In the genomic region with DNA sequence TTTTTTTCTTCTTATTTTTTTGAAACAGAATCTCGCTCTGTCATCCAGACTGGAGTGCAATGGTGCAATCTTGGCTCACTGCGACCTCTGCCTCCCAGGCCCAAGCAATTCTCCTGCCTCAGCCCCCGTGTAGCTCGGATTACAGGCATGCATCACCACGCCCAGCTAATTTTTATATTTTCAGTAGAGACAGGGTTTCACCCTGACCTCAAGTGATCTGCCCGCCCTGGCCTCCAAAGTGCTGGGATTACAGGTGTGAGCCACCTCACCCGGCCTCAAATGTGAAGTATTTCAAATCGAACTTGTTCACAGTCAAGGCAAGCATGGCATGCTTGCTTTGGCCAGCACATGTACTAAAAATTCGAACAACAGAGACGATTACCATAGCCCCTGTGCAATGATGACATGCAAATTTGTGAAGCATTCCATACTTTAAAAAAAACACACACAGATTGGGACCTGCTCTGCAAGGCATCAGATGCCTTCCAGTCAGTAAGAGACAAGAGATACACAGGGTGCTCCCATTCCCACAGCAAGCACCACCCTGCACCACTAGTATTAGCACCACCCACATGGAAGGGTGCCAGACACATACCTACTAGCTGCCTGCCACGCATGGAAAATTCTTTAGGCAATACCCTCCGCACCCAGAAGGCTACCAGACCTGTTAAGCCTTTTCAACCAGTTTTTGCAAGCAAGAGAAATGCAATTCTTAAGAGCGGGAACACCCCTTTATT, we compare ENCODE assay signal across 8 cellular contexts. TPM values are rescaled to one million over a fixed set of nuclear protein-coding genes. Genes with fewer than 3 reads are reported as not detected.
DNase-seq lines count a peak whose midpoint lies in the region; ATAC-seq, FAIRE-seq and TF ChIP-seq lines count a peak whose summit lies in the region.

No MANE protein-coding gene starts in this region.

- H3K4me1 Mint-ChIP-seq in activated T-cell treated with anti-CD3 and anti-CD28 coated beads, Interleukin-2, amount 50 U/mL, for 24 hours (ENCODE audit: low read depth), result peaks cover 96% of the 10 kb centered on the region

- peaks cover 100% of the 10 kb centered on the region for H3K79me2 ChIP-seq in SK-N-SH (ENCODE audit: insufficient read depth)

- H3K4me1 ChIP-seq in SK-N-SH (ENCODE audit: control insufficient read depth in 1 of 2, insufficient read depth in 2 of 2, low read depth in 1 of 2, low read length in 1 of 2) (peaks cover 34 to 35% of the 10 kb centered on the region in 2 experiments; a peak in 3 of 4 replicates), pancreas (peaks cover 44 to 53% (median 46%) of the 10 kb centered on the region in 3 donors)

- H2AFZ ChIP-seq in SK-N-SH (ENCODE audit: low read depth), result no peak overlapping the region

- H3K36me3 Mint-ChIP-seq in activated T-cell treated with anti-CD3 and anti-CD28 coated beads, Interleukin-2, amount 50 U/mL, for 24 hours (ENCODE audit: low read depth), result peaks cover 33% of the 10 kb centered on the region

- H3K4me3 ChIP-seq in SK-N-SH (ENCODE audit: low read depth in 2 of 2, low read length in 1 of 2) (no peak overlapping the region), pancreas (no peak overlapping the region)

- TF ChIP-seq RAD21 in SK-N-SH (IDR thresholded peaks at IDR 0.05; ENCODE audit: low read length), result no peak

- no peaks in the 10 kb centered on the region for H3K27me3 ChIP-seq in SK-N-SH (ENCODE audit: insufficient read depth)
- no peaks in the 10 kb centered on the region for H3K27me3 ChIP-seq in pancreas

- POLR2A ChIA-PET in SK-N-SH (lab: Yijun Ruan, JAX), result no interaction called here

- H3K9ac ChIP-seq in SK-N-SH, result no peak overlapping the region

- DNase-seq in activated T-cell treated with anti-CD3 and anti-CD28 coated beads, Interleukin-2, amount 50 U/mL, for 24 hours, result no peak
- no peak for DNase-seq in activated T-cell treated with anti-CD3 and anti-CD28 coated beads, Interleukin-2, amount 50 U/mL, for 48 hours
- peak; percentile 60 for DNase-seq in SK-N-SH
- DNase-seq in fibroblast of gingiva (ENCODE audit: low read depth), result peak; percentile 80
- DNase-seq in pancreas, result peak in 3 of 6 donors; percentile 42 to 71 (median 49)
- no peak for DNase-seq in GM19239 (ENCODE audit: insufficient read length, low spot score)
- no peak for DNase-seq in activated CD8-positive, alpha-beta memory T cell treated with anti-CD3 and anti-CD28 coated beads, Interleukin-2, amount 50 U/mL, for 4 hours

- H3F3A ChIP-seq in SK-N-SH (replicated peaks; ENCODE audit: insufficient read depth), result peaks cover 9% of the 10 kb centered on the region

- CTCF ChIA-PET in SK-N-SH (lab: Yijun Ruan, JAX), result no interaction called here

- intact Hi-C loops in pancreas (cut with DNase I), result no loop called here

- no peaks in the 10 kb centered on the region for H3K9me3 Mint-ChIP-seq in activated T-cell treated with anti-CD3 and anti-CD28 coated beads, Interleukin-2, amount 50 U/mL, for 24 hours

- peak; percentile 10 to 69 (median 31) for ATAC-seq in pancreas
- no peak for ATAC-seq in HG02623 (IDR thresholded peaks at IDR 0.05; ENCODE audit: unreplicated experiment)

- no peak for TF ChIP-seq EP300 in SK-N-SH (IDR thresholded peaks at IDR 0.05; ENCODE audit: borderline replicate concordance in 1 of 2, low read depth in 1 of 2, low read length in 1 of 2)

- no peaks in the 10 kb centered on the region for H3K36me3 ChIP-seq in SK-N-SH (replicated peaks in 1 of 2; ENCODE audit: control insufficient read depth in 1 of 2, insufficient read depth in 2 of 2, low read length in 1 of 2)
- H3K36me3 ChIP-seq in pancreas, result no peaks in the 10 kb centered on the region

- peaks cover 100% of the 10 kb centered on the region for H4K20me1 ChIP-seq in SK-N-SH (ENCODE audit: insufficient read depth)

- H3K4me3 Mint-ChIP-seq in activated T-cell treated with anti-CD3 and anti-CD28 coated beads, Interleukin-2, amount 50 U/mL, for 24 hours, result peak overlapping the region; percentile 12

- no peaks in the 10 kb centered on the region for H3K9me2 ChIP-seq in SK-N-SH

- H3K9me3 ChIP-seq in SK-N-SH, result no peaks in the 10 kb centered on the region
- H3K9me3 ChIP-seq in pancreas, result no peaks in the 10 kb centered on the region

- H3K27me3 Mint-ChIP-seq in activated T-cell treated with anti-CD3 and anti-CD28 coated beads, Interleukin-2, amount 50 U/mL, for 24 hours, result no peaks in the 10 kb centered on the region

- peak overlapping the region; percentile 79 for H3K27ac Mint-ChIP-seq in activated T-cell treated with anti-CD3 and anti-CD28 coated beads, Interleukin-2, amount 50 U/mL, for 24 hours

- peak overlapping the region in 1 of 2 experiments; percentile 33; a peak in 1 of 4 replicates for H3K27ac ChIP-seq in SK-N-SH (ENCODE audit: low read depth in 2 of 2, low read length in 1 of 2)
- peak overlapping the region in 1 of 4 donors; percentile 44 for H3K27ac ChIP-seq in pancreas

- 54% methylated on average over 13 of the region's 13 CpGs for WGBS in SK-N-SH (ENCODE audit: low lambda C conversion rate)
- 28 to 30% methylated on average over 13 of the region's 13 CpGs for WGBS in pancreas, 2 donors

- H3K4me2 ChIP-seq in SK-N-SH, result peak overlapping the region; percentile 64

- no peak; the same call in 1 of the 2 replicates for TF ChIP-seq CTCF in SK-N-SH (IDR thresholded peaks at IDR 0.05)
- TF ChIP-seq CTCF in pancreas (IDR thresholded peaks at IDR 0.05), result no peak

- FAIRE-seq in pancreas (lab: Jason Lieb, UNC) (no peak), GM19239 (lab: Jason Lieb, UNC) (no peak)

TF ChIP-seq in SK-N-SH, 30 proteins besides CTCF, POLR2A, EP300 and RAD21:
- TF ChIP-seq CHD2 (IDR thresholded peaks at IDR 0.05; ENCODE audit: low read length, partially characterized antibody), result no peak
- TF ChIP-seq RFX5 (IDR thresholded peaks at IDR 0.05; ENCODE audit: low read length), result no peak
- no peak for TF ChIP-seq RCOR1 (IDR thresholded peaks at IDR 0.05; ENCODE audit: low read length)
- no peak for TF ChIP-seq TEAD4 (IDR thresholded peaks at IDR 0.05; ENCODE audit: borderline replicate concordance, insufficient read depth)
- TF ChIP-seq, protein P1, sequence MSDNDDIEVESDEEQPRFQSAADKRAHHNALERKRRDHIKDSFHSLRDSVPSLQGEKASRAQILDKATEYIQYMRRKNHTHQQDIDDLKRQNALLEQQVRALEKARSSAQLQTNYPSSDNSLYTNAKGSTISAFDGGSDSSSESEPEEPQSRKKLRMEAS (IDR thresholded peaks at IDR 0.05; ENCODE audit: low read depth), result no peak
- TF ChIP-seq MXI1 (IDR thresholded peaks at IDR 0.05; ENCODE audit: low read depth, low read length), result no peak
- TF ChIP-seq, protein P2, sequence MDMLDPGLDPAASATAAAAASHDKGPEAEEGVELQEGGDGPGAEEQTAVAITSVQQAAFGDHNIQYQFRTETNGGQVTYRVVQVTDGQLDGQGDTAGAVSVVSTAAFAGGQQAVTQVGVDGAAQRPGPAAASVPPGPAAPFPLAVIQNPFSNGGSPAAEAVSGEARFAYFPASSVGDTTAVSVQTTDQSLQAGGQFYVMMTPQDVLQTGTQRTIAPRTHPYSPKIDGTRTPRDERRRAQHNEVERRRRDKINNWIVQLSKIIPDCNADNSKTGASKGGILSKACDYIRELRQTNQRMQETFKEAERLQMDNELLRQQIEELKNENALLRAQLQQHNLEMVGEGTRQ (IDR thresholded peaks at IDR 0.05; ENCODE audit: borderline replicate concordance, low read depth, low read length), result no peak
- no peak for TF ChIP-seq SIN3A (IDR thresholded peaks at IDR 0.05; ENCODE audit: borderline replicate concordance, low read depth, low read length)
- TF ChIP-seq GATA2 (CRISPR knock-in tag; IDR thresholded peaks at IDR 0.05), result no peak
- TF ChIP-seq YY1 (IDR thresholded peaks at IDR 0.05; ENCODE audit: low read depth), result no peak
- no peak for TF ChIP-seq NFIC (IDR thresholded peaks at IDR 0.05; ENCODE audit: borderline replicate concordance)
- no peak for TF ChIP-seq POLR2AphosphoS5 (IDR thresholded peaks at IDR 0.05; ENCODE audit: low read depth, low read length)
- no peak for TF ChIP-seq JUND (IDR thresholded peaks at IDR 0.05)
- TF ChIP-seq, protein P3, sequence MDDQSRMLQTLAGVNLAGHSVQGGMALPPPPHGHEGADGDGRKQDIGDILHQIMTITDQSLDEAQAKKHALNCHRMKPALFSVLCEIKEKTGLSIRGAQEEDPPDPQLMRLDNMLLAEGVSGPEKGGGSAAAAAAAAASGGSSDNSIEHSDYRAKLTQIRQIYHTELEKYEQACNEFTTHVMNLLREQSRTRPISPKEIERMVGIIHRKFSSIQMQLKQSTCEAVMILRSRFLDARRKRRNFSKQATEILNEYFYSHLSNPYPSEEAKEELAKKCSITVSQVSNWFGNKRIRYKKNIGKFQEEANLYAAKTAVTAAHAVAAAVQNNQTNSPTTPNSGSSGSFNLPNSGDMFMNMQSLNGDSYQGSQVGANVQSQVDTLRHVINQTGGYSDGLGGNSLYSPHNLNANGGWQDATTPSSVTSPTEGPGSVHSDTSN (IDR thresholded peaks at IDR 0.05), result no peak
- no peak for TF ChIP-seq FOXM1 (IDR thresholded peaks at IDR 0.05; ENCODE audit: low read depth)
TF ChIP-seq in SK-N-SH: peak in this region for 0.

RNA-seq across cellular contexts. Expression of a gene that starts 47.2 kb away (rescaled TPM):
- polyA plus RNA-seq in SK-N-SH (2012; rRNA removed) (31.1 and 50.2 TPM in 2 replicates), pancreas (10 to 100 TPM; 47.0 to 74.0 TPM)
- polyA plus RNA-seq in SK-N-SH (2012; cell fraction: cytosol; rRNA removed), result 35.1 and 42.0 TPM in 2 replicates
- 122 and 132 TPM in 2 replicates for polyA plus RNA-seq in SK-N-SH (2012; cell fraction: nucleus; rRNA removed)
- 10 to 100 TPM; 43.9 to 74.0 (median 44.9) TPM for total RNA-seq in pancreas

Comparison
In these comparisons a context has a peak if more than half of its experiments do, and no peak if none do; other contexts are left out.
1. DNase-seq: peak in SK-N-SH (single experiment) and fibroblast of gingiva (single experiment); none in activated T-cell treated with anti-CD3 and anti-CD28 coated beads, Interleukin-2, amount 50 U/mL, for 24 hours (single experiment), activated T-cell treated with anti-CD3 and anti-CD28 coated beads, Interleukin-2, amount 50 U/mL, for 48 hours (0 of 2), GM19239 (single experiment) and activated CD8-positive, alpha-beta memory T cell treated with anti-CD3 and anti-CD28 coated beads, Interleukin-2, amount 50 U/mL, for 4 hours (single experiment).